9 cellular contexts compared by ENCODE assay signal in genomic region chr14:77181603-77182437, GRCh38. TPM values are rescaled to one million over a fixed set of nuclear protein-coding genes. Genes with fewer than 3 reads are reported as not detected.
A peak's percentile ranks its signal among the peaks of the same experiment; 100 is the strongest.
DNase-seq lines count a peak whose midpoint lies in the region; ATAC-seq and TF ChIP-seq lines count a peak whose summit lies in the region.
"Had no signal": no experiment of that assay in that cellular context is flagged by ENCODE, and none has a peak within 500 bp of the region (broad histone marks: within the 10 kb centered on the region; RNA-seq: fewer than 3 reads in every experiment).

A gene with protein sequence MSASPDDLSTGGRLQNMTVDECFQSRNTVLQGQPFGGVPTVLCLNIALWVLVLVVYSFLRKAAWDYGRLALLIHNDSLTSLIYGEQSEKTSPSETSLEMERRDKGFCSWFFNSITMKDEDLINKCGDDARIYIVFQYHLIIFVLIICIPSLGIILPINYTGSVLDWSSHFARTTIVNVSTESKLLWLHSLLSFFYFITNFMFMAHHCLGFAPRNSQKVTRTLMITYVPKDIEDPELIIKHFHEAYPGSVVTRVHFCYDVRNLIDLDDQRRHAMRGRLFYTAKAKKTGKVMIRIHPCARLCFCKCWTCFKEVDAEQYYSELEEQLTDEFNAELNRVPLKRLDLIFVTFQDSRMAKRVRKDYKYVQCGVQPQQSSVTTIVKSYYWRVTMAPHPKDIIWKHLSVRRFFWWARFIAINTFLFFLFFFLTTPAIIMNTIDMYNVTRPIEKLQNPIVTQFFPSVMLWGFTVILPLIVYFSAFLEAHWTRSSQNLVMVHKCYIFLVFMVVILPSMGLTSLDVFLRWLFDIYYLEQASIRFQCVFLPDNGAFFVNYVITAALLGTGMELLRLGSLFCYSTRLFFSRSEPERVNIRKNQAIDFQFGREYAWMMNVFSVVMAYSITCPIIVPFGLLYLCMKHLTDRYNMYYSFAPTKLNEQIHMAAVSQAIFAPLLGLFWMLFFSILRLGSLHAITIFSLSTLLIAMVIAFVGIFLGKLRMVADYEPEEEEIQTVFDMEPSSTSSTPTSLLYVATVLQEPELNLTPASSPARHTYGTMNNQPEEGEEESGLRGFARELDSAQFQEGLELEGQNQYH (plus strand): TSS chr14:77181798. CDS start chr14:77218814, 37,016 bp downstream.

- no peak within 1 kb of the TSS for H2BK12ac ChIP-seq in trophoblast cell (ENCODE audit: low read length)

- H4K91ac ChIP-seq in trophoblast cell (ENCODE audit: low read depth, low read length), result no peak within 1 kb of the TSS

- H4K8ac ChIP-seq in trophoblast cell (ENCODE audit: low read depth, low read length), result no peak within 1 kb of the TSS

- peak; percentile 96 for ATAC-seq in PC-3
- no peak for ATAC-seq in GM18520 (IDR thresholded peaks at IDR 0.05; ENCODE audit: unreplicated experiment)
- no peak for ATAC-seq in HG02938 (IDR thresholded peaks at IDR 0.05; ENCODE audit: unreplicated experiment)

- H3K79me2 ChIP-seq in PC-3 (ENCODE audit: low read length), result 0 out of 2 replicates have a peak, but pooled peaks cover 3% of the 10 kb centered on the region
- no peaks in the 10 kb centered on the region for H3K79me2 ChIP-seq in trophoblast cell (ENCODE audit: control insufficient read depth, insufficient read depth, low read length, poor library complexity)

- no peaks in the 10 kb centered on the region for H3K79me1 ChIP-seq in trophoblast cell (ENCODE audit: low read length)

- H3K9me3 ChIP-seq in PC-3 (ENCODE audit: low read length) (no peaks in the 10 kb centered on the region), trophoblast cell (ENCODE audit: insufficient read depth, low read depth, low read length) (no peaks in the 10 kb centered on the region)

- no CpG with 5 or more reads among the region's 46 CpGs for WGBS in trophoblast cell (ENCODE audit: extremely low coverage, insufficient coverage, insufficient read length)

- no peak within 1 kb of the TSS for H2BK5ac ChIP-seq in trophoblast cell (ENCODE audit: low read depth, low read length, poor library complexity)

- H3K27ac ChIP-seq in PC-3 (ENCODE audit: low read length) (no peak within 1 kb of the TSS), trophoblast cell (ENCODE audit: low read depth, low read length) (no peak within 1 kb of the TSS)

- H3K27me3 ChIP-seq in PC-3 (ENCODE audit: low read length) (no peaks in the 10 kb centered on the region), trophoblast cell (ENCODE audit: insufficient read depth, low read length) (no peaks in the 10 kb centered on the region)

- no peaks in the 10 kb centered on the region for H3K9me2 ChIP-seq in PC-3 (replicated peaks; ENCODE audit: low read length)

- H3K27ac Mint-ChIP-seq in activated T-helper 1 cell treated with anti-CD3 and anti-CD28 coated beads, Interleukin-12 subunit alpha, Interleukin-12 subunit beta, Interleukin-2, Interleukin-4 antibody, amounts not matched to agents 30 ng/mL and 10 ng/mL and 1 ng/mL, durations not matched to agents 14 hours and 24 hours and 36 hours, result no peak within 1 kb of the TSS

- peaks cover 15% of the 10 kb centered on the region for H3K27me3 Mint-ChIP-seq in activated T-helper 1 cell treated with anti-CD3 and anti-CD28 coated beads, Interleukin-12 subunit alpha, Interleukin-12 subunit beta, Interleukin-2, Interleukin-4 antibody, amounts not matched to agents 30 ng/mL and 10 ng/mL and 1 ng/mL, durations not matched to agents 14 hours and 24 hours and 36 hours (ENCODE audit: insufficient read depth)

- H3K36me3 Mint-ChIP-seq in activated T-helper 1 cell treated with anti-CD3 and anti-CD28 coated beads, Interleukin-12 subunit alpha, Interleukin-12 subunit beta, Interleukin-2, Interleukin-4 antibody, amounts not matched to agents 30 ng/mL and 10 ng/mL and 1 ng/mL, durations not matched to agents 14 hours and 24 hours and 36 hours (ENCODE audit: low read depth), result no peaks in the 10 kb centered on the region

- no peak within 1 kb of the TSS for H3K18ac ChIP-seq in trophoblast cell (ENCODE audit: low read length)

- H2AFZ ChIP-seq in PC-3 (ENCODE audit: low read length) (peak within 1 kb of the TSS; percentile 98), trophoblast cell (ENCODE audit: insufficient read depth, low read length, poor library complexity) (peak within 1 kb of the TSS; percentile 66)

- H3K4me2 ChIP-seq in PC-3 (ENCODE audit: low read length), result peak within 1 kb of the TSS; percentile 97
- H3K4me2 ChIP-seq in trophoblast cell (ENCODE audit: low read length), result peak within 1 kb of the TSS; percentile 86

- no TSS peak for BruUV-seq in PC-3 (replicated peaks; lab: Mats Ljungman, UMichigan)

- CTCF ChIA-PET in PC-3 (lab: Charles Lee), result interaction anchor here (0.8 kb wide), 1 partner anchor 132 kb away, joined by 3 read pairs; no protein-coding TSS in a partner anchor

- H3K4me3 ChIP-seq in PC-3 (ENCODE audit: low read length) (peak within 1 kb of the TSS; percentile 85), trophoblast cell (ENCODE audit: low read depth, low read length) (peak within 1 kb of the TSS; percentile 73)
- H3K4me3 ChIP-seq: lung had no signal

- POLR2A ChIA-PET in PC-3 (lab: Charles Lee; ENCODE audit: unreplicated experiment), result interaction anchor here (0.6 kb wide), 1 partner anchor 81 kb away, joined by 3 read pairs; no protein-coding TSS in a partner anchor

- no peak within 1 kb of the TSS for H4K12ac ChIP-seq in trophoblast cell (ENCODE audit: low read depth, low read length)

- H3K4me1 ChIP-seq in PC-3 (ENCODE audit: insufficient read depth, low read length) (peaks cover 24% of the 10 kb centered on the region), trophoblast cell (ENCODE audit: control insufficient read depth in 1 of 2, insufficient read depth in 2 of 2, low read length in 2 of 2) (peaks cover 4 to 9% of the 10 kb centered on the region in 2 experiments)

- intact Hi-C loops in PC-3 (cut with micrococcal nuclease) (no loop called here), head of caudate nucleus (cut with DNase I) (no loop called here)
- intact Hi-C loops in activated T-helper 1 cell treated with anti-CD3 and anti-CD28 coated beads, Interleukin-12 subunit alpha, Interleukin-12 subunit beta, Interleukin-2, Interleukin-4 antibody, amounts not matched to agents 30 ng/mL and 10 ng/mL and 1 ng/mL, durations not matched to agents 14 hours and 24 hours and 36 hours (cut with micrococcal nuclease), result no loop called here

- no peak within 1 kb of the TSS for H2AK5ac ChIP-seq in trophoblast cell (ENCODE audit: low read length)

- DNase-seq in GM19238 (ENCODE audit: insufficient read length, low spot score) (peak; percentile 28), PC-3 (peak; percentile 98), head of caudate nucleus (peak; percentile 44 to 93 (median 78)), trophoblast cell (peak in 1 of 2 donors; percentile 8)
- DNase-seq in activated T-helper 1 cell treated with anti-CD3 and anti-CD28 coated beads, Interleukin-12 subunit alpha, Interleukin-12 subunit beta, Interleukin-2, Interleukin-4 antibody, amounts not matched to agents 30 ng/mL and 10 ng/mL and 1 ng/mL, durations not matched to agents 14 hours and 24 hours and 36 hours (ENCODE audit: low spot score), result peak; percentile 37

- no peak for TF ChIP-seq EP300 in Ishikawa (IDR thresholded peaks at IDR 0.05; ENCODE audit: borderline replicate concordance)

- H3K14ac ChIP-seq in trophoblast cell (ENCODE audit: low read length), result no peak within 1 kb of the TSS

- H3K4ac ChIP-seq in trophoblast cell (ENCODE audit: low read depth, low read length), result no peak within 1 kb of the TSS

- no peaks in the 10 kb centered on the region for H4K20me1 ChIP-seq in PC-3 (ENCODE audit: low read length)

- no peaks in the 10 kb centered on the region for H3F3A ChIP-seq in PC-3 (ENCODE audit: low read length, unreplicated experiment)

- no peak within 1 kb of the TSS for H3K23ac ChIP-seq in trophoblast cell (ENCODE audit: low read length)

- TF ChIP-seq RAD21 in Ishikawa (IDR thresholded peaks at IDR 0.05; ENCODE audit: low read depth), result no peak

- peak within 1 kb of the TSS; percentile 73 for H3K4me3 Mint-ChIP-seq in activated T-helper 1 cell treated with anti-CD3 and anti-CD28 coated beads, Interleukin-12 subunit alpha, Interleukin-12 subunit beta, Interleukin-2, Interleukin-4 antibody, amounts not matched to agents 30 ng/mL and 10 ng/mL and 1 ng/mL, durations not matched to agents 14 hours and 24 hours and 36 hours

- H3K4me1 Mint-ChIP-seq in activated T-helper 1 cell treated with anti-CD3 and anti-CD28 coated beads, Interleukin-12 subunit alpha, Interleukin-12 subunit beta, Interleukin-2, Interleukin-4 antibody, amounts not matched to agents 30 ng/mL and 10 ng/mL and 1 ng/mL, durations not matched to agents 14 hours and 24 hours and 36 hours (ENCODE audit: low read depth), result peaks cover 16% of the 10 kb centered on the region

- no peaks in the 10 kb centered on the region for H3K36me3 ChIP-seq in PC-3 (ENCODE audit: low read depth, low read length)
- no peaks in the 10 kb centered on the region for H3K36me3 ChIP-seq in trophoblast cell (ENCODE audit: control insufficient read depth in 1 of 2, insufficient read depth in 2 of 2, low read length in 2 of 2)

- H3K9me3 Mint-ChIP-seq in activated T-helper 1 cell treated with anti-CD3 and anti-CD28 coated beads, Interleukin-12 subunit alpha, Interleukin-12 subunit beta, Interleukin-2, Interleukin-4 antibody, amounts not matched to agents 30 ng/mL and 10 ng/mL and 1 ng/mL, durations not matched to agents 14 hours and 24 hours and 36 hours, result no peaks in the 10 kb centered on the region

- H2BK120ac ChIP-seq in trophoblast cell (ENCODE audit: insufficient read depth, low read length, poor library complexity), result no peak within 1 kb of the TSS

- peak within 1 kb of the TSS; percentile 53 for H3K9ac ChIP-seq in PC-3 (ENCODE audit: low read length)
- peak within 1 kb of the TSS; percentile 34 for H3K9ac ChIP-seq in trophoblast cell (ENCODE audit: low read length)

- 0 out of 2 replicates have a peak, but pooled peaks have one; percentile 36 for TF ChIP-seq CTCF in PC-3 (conservative IDR thresholded peaks at IDR 0.05; ENCODE audit: low read depth, low read length)

TF ChIP-seq in Ishikawa, 13 proteins besides CTCF, POLR2A, EP300 and RAD21 (continues in another document):
- TF ChIP-seq ZBTB7A (IDR thresholded peaks at IDR 0.05; ENCODE audit: low read depth), result peak; percentile 58; the same call in 1 of the 2 replicates
- peak; percentile 20; the same call in 1 of the 2 replicates for TF ChIP-seq USF1 (IDR thresholded peaks at IDR 0.05)
- peak; percentile 34; the same call in 1 of the 2 replicates for TF ChIP-seq TEAD4 (IDR thresholded peaks at IDR 0.05)

RNA-seq across cellular contexts. Expression of the gene that starts here (rescaled TPM):
- 4.0 and 5.4 TPM in 2 replicates for total RNA-seq in PC-3 (2014; rRNA removed)
- 1.6 TPM in 2 replicates for total RNA-seq in activated T-helper 1 cell treated with anti-CD3 and anti-CD28 coated beads, Interleukin-12 subunit alpha, Interleukin-12 subunit beta, Interleukin-2, Interleukin-4 antibody, amounts not matched to agents 30 ng/mL and 10 ng/mL and 1 ng/mL, durations not matched to agents 14 hours and 24 hours and 36 hours
- 0.43 and 0.57 TPM in 2 replicates for polyA plus RNA-seq in trophoblast cell (2013)
